23 cellular contexts compared by ENCODE assay signal in the genomic region with DNA sequence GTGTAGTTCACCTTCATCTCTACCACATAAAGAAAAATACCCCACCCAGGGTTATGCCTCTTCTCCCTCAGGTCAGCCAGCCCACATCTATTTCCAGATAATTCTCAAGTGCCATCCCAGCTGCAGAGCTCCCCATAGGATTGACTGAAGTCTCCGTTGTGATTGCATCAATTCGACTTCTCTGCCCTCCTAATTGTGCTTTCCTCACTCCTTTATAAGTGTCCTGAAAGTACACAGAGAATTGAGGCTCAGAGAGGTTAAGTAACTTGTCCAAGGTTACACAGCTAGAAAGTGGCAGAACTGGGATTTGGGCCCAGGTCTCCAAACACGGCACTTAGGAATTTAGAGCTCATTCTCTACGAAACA.
"Had no signal": no experiment of that assay in that cellular context is flagged by ENCODE, and none has a peak within 500 bp of the region (broad histone marks: within the 10 kb centered on the region; RNA-seq: fewer than 3 reads in every experiment).

No MANE protein-coding gene starts in this region.

- H3K27ac Mint-ChIP-seq: activated naive CD8-positive, alpha-beta T cell treated with anti-CD3 and anti-CD28 coated beads for 36 hours; endodermal cell; nephron; stimulated activated memory B cell treated with anti-CD40 and anti-IgM and Interleukin-4, amounts not matched to agents 10 μg/mL and 1 μg/mL and 100 μg/mL, for 72 hours had no signal

- H3K27me3 Mint-ChIP-seq: activated naive CD8-positive, alpha-beta T cell treated with anti-CD3 and anti-CD28 coated beads for 36 hours; stimulated activated memory B cell treated with anti-CD40 and anti-IgM and Interleukin-4, amounts not matched to agents 10 μg/mL and 1 μg/mL and 100 μg/mL, for 72 hours had no signal

- H3K9me3 Mint-ChIP-seq: activated naive CD8-positive, alpha-beta T cell treated with anti-CD3 and anti-CD28 coated beads for 36 hours; stimulated activated memory B cell treated with anti-CD40 and anti-IgM and Interleukin-4, amounts not matched to agents 10 μg/mL and 1 μg/mL and 100 μg/mL, for 72 hours had no signal

- DNase-seq: activated CD4-positive, alpha-beta T cell treated with anti-CD3 and anti-CD28 coated beads, Interleukin-2, amount 50 U/mL, for 4 hours; activated naive CD4-positive, alpha-beta T cell treated with Interleukin-2 at 50 U/mL for 16 hours; activated naive CD8-positive, alpha-beta T cell treated with anti-CD3 and anti-CD28 coated beads for 36 hours; activated T-cell treated with anti-CD3 and anti-CD28 coated beads, Interleukin-2, amount 50 U/mL, for 48 hours; amniotic stem cell; cerebellar nuclear complex; endodermal cell; esophagus squamous epithelium; gastrocnemius medialis; head of caudate nucleus; hypothalamus; left ventricle myocardium superior; posterior cingulate gyrus; small intestine; stimulated activated CD4-positive, alpha-beta T cell treated with anti-CD3 and anti-CD28 coated beads, Interleukin-15, amount 100 ng/mL, for 24 hours; stomach; transverse colon; uterus had no signal

- H3K36me3 ChIP-seq: esophagus squamous epithelium, gastrocnemius medialis, stomach, transverse colon, uterus had no signal

- H3K27me3 ChIP-seq: esophagus squamous epithelium, gastrocnemius medialis, stomach, transverse colon, uterus had no signal

- H3K9me3 ChIP-seq: esophagus squamous epithelium, gastrocnemius medialis, stomach, transverse colon, uterus had no signal

- H3K4me1 ChIP-seq: esophagus squamous epithelium, gastrocnemius medialis, stomach, transverse colon, uterus had no signal

- H3K4me3 Mint-ChIP-seq: activated naive CD8-positive, alpha-beta T cell treated with anti-CD3 and anti-CD28 coated beads for 36 hours; endodermal cell; nephron; stimulated activated memory B cell treated with anti-CD40 and anti-IgM and Interleukin-4, amounts not matched to agents 10 μg/mL and 1 μg/mL and 100 μg/mL, for 72 hours had no signal

- FAIRE-seq: small intestine, TTC549 had no signal

- ATAC-seq: gastrocnemius medialis; left ventricle myocardium superior; sciatic nerve; stimulated activated memory B cell treated with anti-CD40 and anti-IgM and Interleukin-4, amounts not matched to agents 10 μg/mL and 1 μg/mL and 100 μg/mL, for 72 hours had no signal

- H3K27ac ChIP-seq: coronary artery, esophagus squamous epithelium, gastrocnemius medialis, stomach, transverse colon, uterus had no signal

- H3K4me3 ChIP-seq: coronary artery, esophagus squamous epithelium, gastrocnemius medialis, stomach, transverse colon, uterus had no signal

- H3K4me1 Mint-ChIP-seq: endodermal cell, nephron had no signal

- H3K36me3 Mint-ChIP-seq: activated naive CD8-positive, alpha-beta T cell treated with anti-CD3 and anti-CD28 coated beads for 36 hours; stimulated activated memory B cell treated with anti-CD40 and anti-IgM and Interleukin-4, amounts not matched to agents 10 μg/mL and 1 μg/mL and 100 μg/mL, for 72 hours had no signal
